In genomic region chr4:76752911-76753494, GRCh38 we compare ENCODE assay signal across 10 cellular contexts.
DNase-seq lines count a peak whose midpoint lies in the region; FAIRE-seq and TF ChIP-seq lines count a peak whose summit lies in the region.
"Had no signal": no experiment of that assay in that cellular context is flagged by ENCODE, and none has a peak within 500 bp of the region (broad histone marks: within the 10 kb centered on the region; RNA-seq: fewer than 3 reads in every experiment).

No MANE protein-coding gene starts in this region.

- CTCF ChIA-PET in activated CD4-positive, alpha-beta memory T cell treated with anti-CD3 and anti-CD28 coated beads, Interleukin-2, amount 10 ng/mL, durations not matched to agents 7 days and 5 days (lab: Charles Lee) = interaction anchor here (1.0 kb wide), 1 partner anchor 322 kb away, joined by 3 read pairs; no protein-coding TSS in a partner anchor

- H3K4me3 Mint-ChIP-seq in activated CD4-positive, alpha-beta memory T cell treated with anti-CD3 and anti-CD28 coated beads, Interleukin-2, amount 10 ng/mL, durations not matched to agents 7 days and 5 days = no peak overlapping the region

- FAIRE-seq in HTR-8/SVneo (lab: Jason Lieb, UNC) = no peak
- FAIRE-seq: GM12878 had no signal

- POLR2A ChIA-PET in activated CD4-positive, alpha-beta memory T cell treated with anti-CD3 and anti-CD28 coated beads, Interleukin-2, amount 10 ng/mL, durations not matched to agents 7 days and 5 days (lab: Charles Lee) = no interaction called here

- H3K9me3 Mint-ChIP-seq in activated CD4-positive, alpha-beta memory T cell treated with anti-CD3 and anti-CD28 coated beads, Interleukin-2, amount 10 ng/mL, durations not matched to agents 7 days and 5 days = no peaks in the 10 kb centered on the region

- peaks cover 36% of the 10 kb centered on the region for H3K27me3 Mint-ChIP-seq in activated CD4-positive, alpha-beta memory T cell treated with anti-CD3 and anti-CD28 coated beads, Interleukin-2, amount 10 ng/mL, durations not matched to agents 7 days and 5 days

- H3K36me3 Mint-ChIP-seq in activated CD4-positive, alpha-beta memory T cell treated with anti-CD3 and anti-CD28 coated beads, Interleukin-2, amount 10 ng/mL, durations not matched to agents 7 days and 5 days (ENCODE audit: low read depth) = no peaks in the 10 kb centered on the region

- no peak for TF ChIP-seq CTCF in AG09319 (IDR thresholded peaks at IDR 0.05; ENCODE audit: low read depth, low read length)
- no peak for TF ChIP-seq CTCF in choroid plexus epithelial cell (conservative IDR thresholded peaks at IDR 0.05; ENCODE audit: low read depth, low read length)

- peak overlapping the region; percentile 1 for H3K4me3 ChIP-seq in choroid plexus epithelial cell (ENCODE audit: low read depth, low read length)
- H3K4me3 ChIP-seq: GM12878 had no signal

- peaks cover 1% of the 10 kb centered on the region for H3K4me1 Mint-ChIP-seq in activated CD4-positive, alpha-beta memory T cell treated with anti-CD3 and anti-CD28 coated beads, Interleukin-2, amount 10 ng/mL, durations not matched to agents 7 days and 5 days

- DNase-seq in AG09319 (ENCODE audit: extremely low read depth, low read depth) (peak; percentile 93), HTR-8/SVneo (ENCODE audit: insufficient read length, low spot score) (peak; percentile 45), choroid plexus epithelial cell (ENCODE audit: low read depth) (peak; percentile 96), lung microvascular endothelial cell (ENCODE audit: low read depth in 2 of 2) (peak; percentile 7 to 86), OCI-M1 (lab: John Stamatoyannopoulos, UW) (no peak), NCI-H2107 (lab: John Stamatoyannopoulos, UW) (no peak)
- no peak for DNase-seq in effector CD8-positive, alpha-beta T cell (lab: John Stamatoyannopoulos, UW)
- no peak for DNase-seq in activated CD4-positive, alpha-beta memory T cell treated with anti-CD3 and anti-CD28 coated beads, Interleukin-2, amount 10 ng/mL, durations not matched to agents 7 days and 5 days
- DNase-seq: activated CD4-positive, alpha-beta T cell treated with anti-CD3 and anti-CD28 coated beads, Interleukin-2, amount 50 U/mL, for 1 hour had no signal

- no peak overlapping the region for H3K27ac Mint-ChIP-seq in activated CD4-positive, alpha-beta memory T cell treated with anti-CD3 and anti-CD28 coated beads, Interleukin-2, amount 10 ng/mL, durations not matched to agents 7 days and 5 days

Comparison
In these comparisons a context has a peak if more than half of its experiments do, and no peak if none do; other contexts are left out.
1. DNase-seq: peak in AG09319 (single experiment), HTR-8/SVneo (single experiment), choroid plexus epithelial cell (single experiment) and lung microvascular endothelial cell (2 of 2); none in effector CD8-positive, alpha-beta T cell (single experiment), activated CD4-positive, alpha-beta memory T cell treated with anti-CD3 and anti-CD28 coated beads, Interleukin-2, amount 10 ng/mL, durations not matched to agents 7 days and 5 days (single experiment), OCI-M1 (single experiment) and NCI-H2107 (single experiment).